In the genomic region with DNA sequence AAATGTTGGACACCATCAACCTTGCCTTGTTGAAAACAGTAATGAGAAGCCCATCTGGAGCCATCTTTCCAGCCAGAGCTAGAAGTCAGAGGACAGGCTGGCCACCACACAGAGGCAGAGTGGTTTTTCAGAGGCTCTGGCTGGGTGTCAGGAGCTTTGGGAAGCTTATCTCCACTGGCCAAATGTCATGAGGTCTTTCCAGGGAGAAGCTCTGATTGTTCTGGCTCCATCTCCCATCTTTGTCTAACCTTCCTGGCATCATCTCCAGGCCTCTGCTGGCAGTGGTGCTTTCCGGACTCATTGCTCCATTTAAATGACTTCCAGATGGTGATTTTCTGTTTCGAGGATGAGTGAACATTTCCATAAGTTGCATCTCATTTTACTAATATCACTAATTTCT, we compare ENCODE assay signal across 14 cellular contexts. TPM values are rescaled to one million over a fixed set of nuclear protein-coding genes. Genes with fewer than 3 reads are reported as not detected.
DNase-seq lines count a peak whose midpoint lies in the region; ATAC-seq and TF ChIP-seq lines count a peak whose summit lies in the region.
"Had no signal": no experiment of that assay in that cellular context is flagged by ENCODE, and none has a peak within 500 bp of the region (broad histone marks: within the 10 kb centered on the region; RNA-seq: fewer than 3 reads in every experiment).

No MANE protein-coding gene starts in this region.

- H3K27me3 ChIP-seq in heart left ventricle (no peaks in the 10 kb centered on the region), colonic mucosa (no peaks in the 10 kb centered on the region)

- DNase-seq in AG20443 (ENCODE audit: low spot score) (peak; percentile 12), fibroblast of mammary gland (ENCODE audit: low read depth) (peak; percentile 72), heart left ventricle (peak in 4 of 5 donors; percentile 36 to 69 (median 58)), sciatic nerve (ENCODE audit: low spot score) (peak; percentile 63), colonic mucosa (no peak)
- DNase-seq: DMS 273 treated with DMSO at 0.1 percent for 48 hours, GDM1, NCI-H1092, NCI-H226, NCI-H524 treated with DMSO at 0.1 percent for 48 hours had no signal

- TF ChIP-seq CTCF in fibroblast of mammary gland (conservative IDR thresholded peaks at IDR 0.05; ENCODE audit: control insufficient read depth, insufficient read depth, low read depth, low read length) = no peak
- no peak for TF ChIP-seq CTCF in heart left ventricle (IDR thresholded peaks at IDR 0.05)
- no peak for TF ChIP-seq CTCF in colonic mucosa (IDR thresholded peaks at IDR 0.05)

- H3K9me3 ChIP-seq in heart left ventricle (peaks cover 0 to 4% (median 0%) of the 10 kb centered on the region in 12 donors), colonic mucosa (no peaks in the 10 kb centered on the region)

- H3K36me3 ChIP-seq in heart left ventricle = no peaks in the 10 kb centered on the region
- H3K36me3 ChIP-seq in colonic mucosa = no peaks in the 10 kb centered on the region

- peaks cover 0 to 12% (median 1%) of the 10 kb centered on the region in 12 donors for H3K4me1 ChIP-seq in heart left ventricle
- no peaks in the 10 kb centered on the region for H3K4me1 ChIP-seq in colonic mucosa

- no peak overlapping the region for H3K9ac ChIP-seq in colonic mucosa (ENCODE audit: low read depth in 2 of 2, low read length in 2 of 2)
- H3K9ac ChIP-seq: KMS-11 had no signal

- H3K27ac ChIP-seq in heart left ventricle = no peak overlapping the region
- no peak overlapping the region for H3K27ac ChIP-seq in colonic mucosa
- H3K27ac ChIP-seq: KMS-11 had no signal

- 54 to 71% (median 64%) methylated on average over 2 of the region's 2 CpGs for WGBS in heart left ventricle, 4 donors

- intact Hi-C loops in heart left ventricle (cut with DNase I) = no loop called here
- intact Hi-C loops in sciatic nerve (cut with DNase I) = no loop called here
- intact Hi-C loops in colonic mucosa (cut with DNase I) = no loop called here

- H3K4me3 ChIP-seq in fibroblast of mammary gland (ENCODE audit: control insufficient read depth, low read depth, low read length) (no peak overlapping the region), heart left ventricle (no peak overlapping the region), colonic mucosa (no peak overlapping the region)
- H3K4me3 ChIP-seq: GM12878 had no signal

- no peak for TF ChIP-seq POLR2A in heart left ventricle (IDR thresholded peaks at IDR 0.05)

- ATAC-seq in heart left ventricle = peak; percentile 69 to 89 (median 80)
- peak; percentile 92 for ATAC-seq in sciatic nerve
- ATAC-seq in GM21390 (IDR thresholded peaks at IDR 0.05; ENCODE audit: unreplicated experiment) = no peak
- no peak for ATAC-seq in HG03521 (IDR thresholded peaks at IDR 0.05; ENCODE audit: unreplicated experiment)
- ATAC-seq: GM12878 had no signal

RNA-seq across cellular contexts. Expression of a gene that starts 35.2 kb away (rescaled TPM):
- total RNA-seq in heart left ventricle = 100 to 1,000 TPM in 1 of 9 donors, 10 to 100 TPM in 8; 24.9 to 101 (median 41.4) TPM
- 10 to 100 TPM in 1 of 2 donors, 1 to 10 TPM in 1; 8.8 to 44.6 TPM for polyA plus RNA-seq in heart left ventricle
- 164 TPM for total RNA-seq in sciatic nerve
- 1 to 10 TPM; 3.3 to 6.3 TPM for total RNA-seq in colonic mucosa

Comparison
In these comparisons a context has a peak if more than half of its experiments do, and no peak if none do; other contexts are left out.
1. ATAC-seq: peak in heart left ventricle (4 of 4) and sciatic nerve (single experiment); none in GM21390 (single experiment) and HG03521 (single experiment).